Comparison of ENCODE assay signal across 1 cellular context in genomic region chr14:81193924-81194633, GRCh38.
TF ChIP-seq lines count a peak whose summit lies in the region.

No MANE protein-coding gene starts in this region.

TF ChIP-seq in HepG2, 621 proteins besides CTCF, POLR2A, EP300 and RAD21 (continued from another document):
- TF ChIP-seq ZNF280D (CRISPR knock-in tag; IDR thresholded peaks at IDR 0.05), result no peak
- TF ChIP-seq ZBTB46 (CRISPR knock-in tag; IDR thresholded peaks at IDR 0.05; ENCODE audit: borderline replicate concordance), result no peak
- no peak for TF ChIP-seq ZNF207 (IDR thresholded peaks at IDR 0.05; ENCODE audit: borderline replicate concordance)
- TF ChIP-seq ZBED4 (CRISPR knock-in tag; IDR thresholded peaks at IDR 0.05; ENCODE audit: borderline replicate concordance), result no peak
- no peak for TF ChIP-seq RARG (CRISPR knock-in tag; IDR thresholded peaks at IDR 0.05; ENCODE audit: low read depth)
